ENCODE assay signal across 11 cellular contexts in the genomic region with DNA sequence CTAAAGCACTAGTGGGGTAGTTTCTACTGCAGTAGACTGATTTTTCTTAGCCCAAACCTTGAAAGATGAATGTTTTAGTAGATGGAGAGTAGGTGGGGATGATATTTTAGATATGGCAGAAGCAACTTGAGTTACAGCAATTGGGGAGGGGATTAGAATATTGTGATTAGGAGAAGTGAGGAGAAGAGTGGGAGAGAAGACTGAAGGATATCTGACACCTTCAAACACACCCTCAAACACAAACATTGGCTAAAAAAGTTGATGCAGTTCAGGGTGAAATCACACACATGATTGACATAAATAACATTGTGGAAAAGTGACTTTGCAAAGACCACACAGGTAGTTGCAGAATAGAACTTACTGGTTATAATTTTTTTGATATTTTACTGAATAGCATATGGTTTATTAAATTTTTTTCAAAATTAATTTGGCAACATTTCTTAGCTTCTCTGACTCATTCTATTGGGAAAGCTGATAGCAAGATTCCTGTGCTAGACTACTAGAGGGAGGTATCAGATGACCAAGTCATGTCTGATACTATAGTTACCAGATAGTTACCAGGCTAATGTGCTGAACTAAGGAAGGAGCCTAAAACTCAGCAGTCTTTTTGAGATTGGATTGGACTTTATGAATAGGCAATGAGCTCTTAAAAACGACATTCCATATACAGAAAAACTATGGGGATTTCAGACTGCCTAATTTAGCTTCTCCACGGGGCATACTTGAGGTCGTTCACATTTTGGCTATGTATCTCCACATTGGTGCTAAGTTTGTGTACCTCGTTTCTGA.
A peak's percentile ranks its signal among the peaks of the same experiment; 100 is the strongest.
DNase-seq lines count a peak whose midpoint lies in the region; ATAC-seq and TF ChIP-seq lines count a peak whose summit lies in the region.
"Had no signal": no experiment of that assay in that cellular context is flagged by ENCODE, and none has a peak within 500 bp of the region (broad histone marks: within the 10 kb centered on the region; RNA-seq: fewer than 3 reads in every experiment).

No MANE protein-coding gene starts in this region.

- H3K79me2 ChIP-seq in PC-3 (ENCODE audit: low read length), result no peaks in the 10 kb centered on the region

- H3K4me1 Mint-ChIP-seq in endothelial cell (ENCODE audit: unreplicated experiment), result no peaks in the 10 kb centered on the region

- ATAC-seq in PC-3 (peak; percentile 44), psoas muscle (peak; percentile 52 to 73 (median 66)), mucosa of descending colon (no peak)

- no peaks in the 10 kb centered on the region for H4K20me1 ChIP-seq in PC-3 (ENCODE audit: low read length)

- no peak overlapping the region for H2AFZ ChIP-seq in PC-3 (ENCODE audit: low read length)

- H3K27me3 ChIP-seq in PC-3 (ENCODE audit: low read length), result no peaks in the 10 kb centered on the region
- no peaks in the 10 kb centered on the region for H3K27me3 ChIP-seq in psoas muscle (ENCODE audit: insufficient read depth in 3 of 3, low read length in 2 of 3)
- no peaks in the 10 kb centered on the region for H3K27me3 ChIP-seq in BE2C

- no peaks in the 10 kb centered on the region for H3K36me3 Mint-ChIP-seq in endothelial cell (ENCODE audit: low read depth, unreplicated experiment)

- H3K9me3 Mint-ChIP-seq in endothelial cell (ENCODE audit: unreplicated experiment), result no peaks in the 10 kb centered on the region

- H3F3A ChIP-seq in PC-3 (ENCODE audit: low read length, unreplicated experiment), result no peaks in the 10 kb centered on the region

- TF ChIP-seq CTCF in PC-3 (conservative IDR thresholded peaks at IDR 0.05; ENCODE audit: low read depth, low read length) (no peak), endothelial cell (IDR thresholded peaks at IDR 0.05; ENCODE audit: unreplicated experiment) (no peak), psoas muscle (IDR thresholded peaks at IDR 0.05) (no peak), BE2C (IDR thresholded peaks at IDR 0.05; ENCODE audit: low read depth, low read length) (no peak), mucosa of descending colon (IDR thresholded peaks at IDR 0.05) (no peak)

- CTCF ChIA-PET in PC-3 (lab: Charles Lee), result no interaction called here

- no TSS peak for BruUV-seq in PC-3 (replicated peaks; lab: Mats Ljungman, UMichigan)

- H3K4me1 ChIP-seq in PC-3 (ENCODE audit: insufficient read depth, low read length), result peaks cover 19% of the 10 kb centered on the region
- H3K4me1 ChIP-seq in psoas muscle, result peaks cover 9% of the 10 kb centered on the region
- H3K4me1 ChIP-seq in BE2C, result no peaks in the 10 kb centered on the region
- peaks cover 8% of the 10 kb centered on the region for H3K4me1 ChIP-seq in mucosa of descending colon (ENCODE audit: low read depth)

- DNase-seq in NCI-H2107 treated with DMSO at 0.1 percent for 48 hours (lab: John Stamatoyannopoulos, UW; ENCODE audit: unreplicated experiment), result peak; percentile 9
- no peak for DNase-seq in NCI-H2107 (lab: John Stamatoyannopoulos, UW)
- DNase-seq in PC-3, result peak; percentile 44
- DNase-seq in endothelial cell (ENCODE audit: low spot score), result no peak
- no peak for DNase-seq in psoas muscle
- DNase-seq in BE2C, result no peak
- no peak for DNase-seq in mucosa of descending colon
- DNase-seq in NCI-H82 (lab: John Stamatoyannopoulos, UW), result no peak
- DNase-seq: activated CD4-positive, alpha-beta T cell treated with anti-CD3 and anti-CD28 coated beads for 4 hours; anterior cingulate cortex had no signal

- WGBS in psoas muscle, 3 donors, result 31 to 60% (median 37%) methylated on average over 4 of the region's 4 CpGs

- no peak overlapping the region for H3K4me2 ChIP-seq in PC-3 (ENCODE audit: low read length)

- H3K4me3 ChIP-seq in PC-3 (ENCODE audit: low read length), result no peak overlapping the region
- no peak overlapping the region for H3K4me3 ChIP-seq in psoas muscle
- no peak overlapping the region for H3K4me3 ChIP-seq in BE2C (ENCODE audit: low read depth, low read length)
- no peak overlapping the region for H3K4me3 ChIP-seq in mucosa of descending colon
- H3K4me3 ChIP-seq: skin epidermis had no signal

- H3K27ac ChIP-seq in PC-3 (ENCODE audit: low read length) (no peak overlapping the region), psoas muscle (no peak overlapping the region)
- H3K27ac ChIP-seq: skin epidermis had no signal

- no peaks in the 10 kb centered on the region for H3K27me3 Mint-ChIP-seq in endothelial cell (ENCODE audit: unreplicated experiment)

- intact Hi-C loops in PC-3 (cut with micrococcal nuclease) (loop anchor here (5.0 to 10.0 kb wide), 2 partner anchors 71 to 208 kb away; partner anchors contain the start of genes ACTR3 and SLC35F5), psoas muscle (cut with DNase I) (no loop called here), mucosa of descending colon (cut with DNase I, micrococcal nuclease) (no loop called here)

- no peak overlapping the region for H3K9ac ChIP-seq in PC-3 (ENCODE audit: low read length)

- H3K9me3 ChIP-seq in PC-3 (ENCODE audit: low read length), result no peaks in the 10 kb centered on the region
- no peaks in the 10 kb centered on the region for H3K9me3 ChIP-seq in psoas muscle
- no peaks in the 10 kb centered on the region for H3K9me3 ChIP-seq in BE2C
- H3K9me3 ChIP-seq in mucosa of descending colon, result no peaks in the 10 kb centered on the region

- H3K9me2 ChIP-seq in PC-3 (replicated peaks; ENCODE audit: low read length), result no peaks in the 10 kb centered on the region

- H3K27ac Mint-ChIP-seq in endothelial cell (ENCODE audit: unreplicated experiment), result peak overlapping the region; percentile 15

- no peak overlapping the region for H3K4me3 Mint-ChIP-seq in endothelial cell (ENCODE audit: unreplicated experiment)

- peaks cover 2% of the 10 kb centered on the region; the same call in 1 of the 2 replicates for H3K36me3 ChIP-seq in PC-3 (ENCODE audit: low read depth, low read length)
- H3K36me3 ChIP-seq in psoas muscle (ENCODE audit: insufficient read depth in 1 of 2, low read depth in 1 of 2), result peaks cover 0 to 36% of the 10 kb centered on the region in 2 donors
- H3K36me3 ChIP-seq in BE2C, result no peaks in the 10 kb centered on the region
- no peaks in the 10 kb centered on the region for H3K36me3 ChIP-seq in mucosa of descending colon (ENCODE audit: low read depth)

- POLR2A ChIA-PET in PC-3 (lab: Charles Lee; ENCODE audit: unreplicated experiment), result interaction anchor here (0.6 kb wide), 1 partner anchor 61 kb away, joined by 3 read pairs; no protein-coding TSS in a partner anchor

Comparison
In these comparisons a context has a peak if more than half of its experiments do, and no peak if none do; other contexts are left out.
1. DNase-seq: peak in NCI-H2107 treated with DMSO at 0.1 percent for 48 hours (single experiment) and PC-3 (single experiment); none in NCI-H2107 (single experiment), endothelial cell (single experiment), psoas muscle (0 of 2), BE2C (single experiment), mucosa of descending colon (0 of 3) and NCI-H82 (single experiment).